Comparison of ENCODE assay signal across 9 cellular contexts in the genomic region with DNA sequence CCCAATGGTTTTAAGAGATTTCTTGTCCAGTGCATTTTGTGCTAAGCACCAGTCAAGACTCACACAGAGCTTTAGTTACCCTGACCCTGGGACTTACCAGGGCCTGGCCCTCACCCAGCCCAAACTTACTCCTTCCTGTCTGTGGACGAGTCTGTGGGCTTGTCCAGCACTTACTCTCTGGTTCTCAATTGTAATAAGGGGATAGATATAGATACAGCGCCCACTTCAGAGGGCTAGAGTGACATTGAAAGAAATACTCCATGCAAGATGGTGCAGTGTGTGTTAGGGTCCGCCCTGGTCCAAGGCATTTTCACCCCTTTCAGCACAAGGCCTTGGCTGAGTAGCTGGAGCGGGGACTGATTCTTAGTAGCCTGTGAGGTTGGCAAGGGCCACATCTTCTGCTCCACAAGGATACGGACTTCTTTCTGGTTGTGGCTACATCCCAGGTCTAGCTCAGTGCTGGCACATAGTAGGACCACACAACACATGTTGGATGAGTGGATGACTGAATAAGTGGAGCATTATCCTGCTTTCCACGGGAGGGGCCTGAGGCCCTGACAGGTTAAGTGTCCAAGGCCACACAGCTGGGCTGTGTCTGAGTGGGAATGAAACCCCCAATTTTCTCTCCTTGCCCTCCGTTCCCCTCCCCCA. TPM values are rescaled to one million over a fixed set of nuclear protein-coding genes. Genes with fewer than 3 reads are reported as not detected.
A peak's percentile ranks its signal among the peaks of the same experiment; 100 is the strongest.
DNase-seq lines count a peak whose midpoint lies in the region; TF ChIP-seq lines count a peak whose summit lies in the region.
"Had no signal": no experiment of that assay in that cellular context is flagged by ENCODE, and none has a peak within 500 bp of the region (broad histone marks: within the 10 kb centered on the region; RNA-seq: fewer than 3 reads in every experiment).

No MANE protein-coding gene starts in this region.

- peaks cover 38% of the 10 kb centered on the region for H3K4me1 ChIP-seq in mucosa of stomach (ENCODE audit: control insufficient read depth, insufficient read depth, low read length)
- peaks cover 6 to 87% (median 57%) of the 10 kb centered on the region in 4 donors for H3K4me1 ChIP-seq in tibial nerve

- no peak for TF ChIP-seq POLR2A in tibial nerve (IDR thresholded peaks at IDR 0.05)

- H3K9ac ChIP-seq in mucosa of stomach (ENCODE audit: low read length) = peak overlapping the region; percentile 14

- H3K4me1 Mint-ChIP-seq in brain = peaks cover 75% of the 10 kb centered on the region

- H3K9me3 Mint-ChIP-seq in brain = peaks cover 0 to 4% (median 0%) of the 10 kb centered on the region in 5 experiments

- peaks cover 9% of the 10 kb centered on the region for H3K27me3 ChIP-seq in mucosa of stomach (ENCODE audit: control insufficient read depth, insufficient read depth, low read length)
- no peaks in the 10 kb centered on the region for H3K27me3 ChIP-seq in tibial nerve
- no peaks in the 10 kb centered on the region for H3K27me3 ChIP-seq in MG63

- H3K9me3 ChIP-seq in mucosa of stomach (ENCODE audit: control insufficient read depth, low read length) = no peaks in the 10 kb centered on the region
- no peaks in the 10 kb centered on the region for H3K9me3 ChIP-seq in tibial nerve
- no peaks in the 10 kb centered on the region for H3K9me3 ChIP-seq in MG63

- TF ChIP-seq CTCF in brain (conservative IDR thresholded peaks at IDR 0.05) = no peak
- no peak for TF ChIP-seq CTCF in tibial nerve (IDR thresholded peaks at IDR 0.05)

- peak overlapping the region; percentile 73 to 81 (median 78) for H3K4me3 Mint-ChIP-seq in brain

- no peaks in the 10 kb centered on the region for H3K36me3 Mint-ChIP-seq in brain

- H3K27ac Mint-ChIP-seq in brain = peak overlapping the region; percentile 81 to 95 (median 94)

- 72 to 75% methylated on average over 7 of the region's 7 CpGs for WGBS in tibial nerve, 2 donors

- no peak overlapping the region for H3K4me3 ChIP-seq in mucosa of stomach (ENCODE audit: low read length)
- H3K4me3 ChIP-seq in tibial nerve = no peak overlapping the region
- H3K4me3 ChIP-seq in MG63 = no peak overlapping the region

- TF ChIP-seq EP300 in tibial nerve (IDR thresholded peaks at IDR 0.05) = no peak

- peaks cover 19% of the 10 kb centered on the region for H3K27me3 Mint-ChIP-seq in brain

- H3K27ac ChIP-seq in tibial nerve = peak overlapping the region; percentile 82 to 94 (median 90)

- H3K36me3 ChIP-seq in mucosa of stomach (ENCODE audit: control insufficient read depth, insufficient read depth, low read length) = no peaks in the 10 kb centered on the region
- no peaks in the 10 kb centered on the region for H3K36me3 ChIP-seq in tibial nerve
- no peaks in the 10 kb centered on the region for H3K36me3 ChIP-seq in MG63

- DNase-seq in activated effector memory CD4-positive, alpha-beta T cell treated with anti-CD3 and anti-CD28 coated beads, Interleukin-2, amount 50 U/mL, for 16 hours = peak; percentile 61
- no peak for DNase-seq in activated effector memory CD4-positive, alpha-beta T cell treated with Interleukin-2 at 50 U/mL for 16 hours
- DNase-seq in tibial nerve (ENCODE audit: low spot score in 2 of 2) = no peak
- DNase-seq in ureter (ENCODE audit: low spot score) = no peak
- no peak for DNase-seq in NCI-H1436 (lab: John Stamatoyannopoulos, UW)
- DNase-seq in MG63 = no peak

RNA-seq across cellular contexts. Expression of gene ARID5A, which starts 3.8 kb away (rescaled TPM):
- polyA plus RNA-seq in brain (ENCODE audit: insufficient read depth, low read depth, low replicate concordance) = 10.4 TPM
- total RNA-seq in tibial nerve = 10 to 100 TPM; 23.8 to 56.4 (median 40.3) TPM
- total RNA-seq in ureter = 36.6 TPM
- total RNA-seq in MG63 (2014; rRNA removed; shearing (Covaris generic); ENCODE audit: low replicate concordance) = 5.3 and 13.7 TPM in 2 replicates

RNA-seq across cellular contexts. Expression of gene NEURL3, which starts 27.6 kb away (rescaled TPM):
- not detected for polyA plus RNA-seq in brain (ENCODE audit: insufficient read depth, low read depth, low replicate concordance)
- total RNA-seq in tibial nerve (1 to 10 TPM in 1 of 4 donors, not detected in 3; 1.5 TPM), ureter (0.70 TPM)
- total RNA-seq in MG63 (2014; rRNA removed; shearing (Covaris generic); ENCODE audit: low replicate concordance) = 1.0 TPM in 1 of 2 replicates, not detected in the other
- total RNA-seq: mesenteric fat pad had no signal
